ENCODE assay signal across 11 cellular contexts in genomic region chr4:25813705-25814104, GRCh38. TPM values are rescaled to one million over a fixed set of nuclear protein-coding genes. Genes with fewer than 3 reads are reported as not detected.
A peak's percentile ranks its signal among the peaks of the same experiment; 100 is the strongest.
DNase-seq lines count a peak whose midpoint lies in the region; TF ChIP-seq lines count a peak whose summit lies in the region.
"Had no signal": no experiment of that assay in that cellular context is flagged by ENCODE, and none has a peak within 500 bp of the region (broad histone marks: within the 10 kb centered on the region; RNA-seq: fewer than 3 reads in every experiment).

No MANE protein-coding gene starts in this region.

- H3K36me3 Mint-ChIP-seq in endothelial cell (ENCODE audit: low read depth, unreplicated experiment) (peaks cover 51% of the 10 kb centered on the region), immature natural killer cell (peaks cover 25 to 58% (median 26%) of the 10 kb centered on the region in 3 donors)
- peaks cover 39% of the 10 kb centered on the region for H3K36me3 Mint-ChIP-seq in activated naive CD4-positive, alpha-beta T cell treated with anti-CD3 and anti-CD28 coated beads, Interleukin-2, amount 10 ng/mL, durations not matched to agents 7 days and 5 days

- CTCF ChIA-PET in activated naive CD4-positive, alpha-beta T cell treated with anti-CD3 and anti-CD28 coated beads, Interleukin-2, amount 10 ng/mL, durations not matched to agents 7 days and 5 days (lab: Charles Lee), result no interaction called here

- H3K9me3 Mint-ChIP-seq in endothelial cell (ENCODE audit: unreplicated experiment) (no peaks in the 10 kb centered on the region), immature natural killer cell (no peaks in the 10 kb centered on the region)
- no peaks in the 10 kb centered on the region for H3K9me3 Mint-ChIP-seq in activated naive CD4-positive, alpha-beta T cell treated with anti-CD3 and anti-CD28 coated beads, Interleukin-2, amount 10 ng/mL, durations not matched to agents 7 days and 5 days

- peaks cover 5% of the 10 kb centered on the region for H3K4me1 Mint-ChIP-seq in endothelial cell (ENCODE audit: unreplicated experiment)
- no peaks in the 10 kb centered on the region for H3K4me1 Mint-ChIP-seq in immature natural killer cell
- H3K4me1 Mint-ChIP-seq in activated naive CD4-positive, alpha-beta T cell treated with anti-CD3 and anti-CD28 coated beads, Interleukin-2, amount 10 ng/mL, durations not matched to agents 7 days and 5 days, result no peaks in the 10 kb centered on the region

- peak; percentile 8 for DNase-seq in CD1c-positive myeloid dendritic cell (ENCODE audit: extremely low spot score)
- peak; percentile 33 for DNase-seq in NCI-H2196 treated with DMSO at 0.1 percent for 48 hours (lab: John Stamatoyannopoulos, UW; ENCODE audit: unreplicated experiment)
- DNase-seq in endothelial cell (ENCODE audit: low spot score), result no peak
- DNase-seq in myocyte (ENCODE audit: low read depth), result peak; percentile 78
- DNase-seq in immature natural killer cell, result no peak
- no peak for DNase-seq in NCI-H1694 treated with DMSO at 0.1 percent for 48 hours (lab: John Stamatoyannopoulos, UW)
- DNase-seq in activated CD4-positive, alpha-beta T cell treated with anti-CD3 and anti-CD28 coated beads for 1 hour, result no peak
- DNase-seq in activated naive CD4-positive, alpha-beta T cell treated with anti-CD3 and anti-CD28 coated beads, Interleukin-2, amount 10 ng/mL, durations not matched to agents 7 days and 5 days, result no peak
- DNase-seq: gastrocnemius medialis, NCI-H1436 treated with DMSO at 0.1 percent for 48 hours, T-helper 1 cell had no signal

- H3K27ac Mint-ChIP-seq in endothelial cell (ENCODE audit: unreplicated experiment) (peak overlapping the region; percentile 21), immature natural killer cell (no peak overlapping the region)
- no peak overlapping the region for H3K27ac Mint-ChIP-seq in activated naive CD4-positive, alpha-beta T cell treated with anti-CD3 and anti-CD28 coated beads, Interleukin-2, amount 10 ng/mL, durations not matched to agents 7 days and 5 days

- peaks cover 7% of the 10 kb centered on the region for H3K27me3 Mint-ChIP-seq in endothelial cell (ENCODE audit: unreplicated experiment)
- H3K27me3 Mint-ChIP-seq in immature natural killer cell (ENCODE audit: low read depth in 3 of 3), result no peaks in the 10 kb centered on the region
- H3K27me3 Mint-ChIP-seq in activated naive CD4-positive, alpha-beta T cell treated with anti-CD3 and anti-CD28 coated beads, Interleukin-2, amount 10 ng/mL, durations not matched to agents 7 days and 5 days, result no peaks in the 10 kb centered on the region

- no peak overlapping the region for H3K4me3 Mint-ChIP-seq in endothelial cell (ENCODE audit: unreplicated experiment)
- no peak overlapping the region for H3K4me3 Mint-ChIP-seq in immature natural killer cell
- no peak overlapping the region for H3K4me3 Mint-ChIP-seq in activated naive CD4-positive, alpha-beta T cell treated with anti-CD3 and anti-CD28 coated beads, Interleukin-2, amount 10 ng/mL, durations not matched to agents 7 days and 5 days

- no peak for TF ChIP-seq CTCF in endothelial cell (IDR thresholded peaks at IDR 0.05; ENCODE audit: unreplicated experiment)

RNA-seq across cellular contexts. Expression of gene SEL1L3, which starts 49.1 kb away (rescaled TPM):
- total RNA-seq in endothelial cell (ENCODE audit: unreplicated experiment) (91.8 TPM), myocyte (6.8 and 7.9 TPM in 2 replicates)
- 25.7 TPM for polyA plus RNA-seq in myocyte (2012)
- 10 to 100 TPM; 17.1 to 58.8 (median 22.1) TPM for polyA plus RNA-seq in immature natural killer cell

Comparison
In these comparisons a context has a peak if more than half of its experiments do, and no peak if none do; other contexts are left out.
1. DNase-seq: peak in CD1c-positive myeloid dendritic cell (single experiment), NCI-H2196 treated with DMSO at 0.1 percent for 48 hours (single experiment) and myocyte (single experiment); none in endothelial cell (single experiment), immature natural killer cell (0 of 3), NCI-H1694 treated with DMSO at 0.1 percent for 48 hours (single experiment), activated CD4-positive, alpha-beta T cell treated with anti-CD3 and anti-CD28 coated beads for 1 hour (single experiment) and activated naive CD4-positive, alpha-beta T cell treated with anti-CD3 and anti-CD28 coated beads, Interleukin-2, amount 10 ng/mL, durations not matched to agents 7 days and 5 days (single experiment).
2. RNA of gene SEL1L3, which starts 49.1 kb away (total RNA-seq): 91.8 TPM in endothelial cell (single experiment); 6.8 to 7.9 TPM in myocyte; every median in the first group is over 10 times any median in the second.